9 cellular contexts compared by ENCODE assay signal in genomic region chr3:5019411-5020261, GRCh38. TPM values are rescaled to one million over a fixed set of nuclear protein-coding genes. Genes with fewer than 3 reads are reported as not detected.
DNase-seq lines count a peak whose midpoint lies in the region; ATAC-seq, FAIRE-seq and TF ChIP-seq lines count a peak whose summit lies in the region.
"Had no signal": no experiment of that assay in that cellular context is flagged by ENCODE, and none has a peak within 500 bp of the region (broad histone marks: within the 10 kb centered on the region; RNA-seq: fewer than 3 reads in every experiment).

No MANE protein-coding gene starts in this region.

- H4K8ac ChIP-seq in mesenchymal stem cell (ENCODE audit: low read length) = no peak overlapping the region

- H2BK12ac ChIP-seq in mesenchymal stem cell (ENCODE audit: low read length in 2 of 2) = peak overlapping the region; percentile 14 to 23

- peak; percentile 43 to 70 (median 63) for DNase-seq in T-helper 17 cell
- DNase-seq in activated T-cell treated with anti-CD3 and anti-CD28 coated beads, Interleukin-2, amount 50 U/mL, for 72 hours = peak; percentile 75 to 78
- no peak for DNase-seq in mesenchymal stem cell
- DNase-seq in stimulated activated effector memory CD8-positive, alpha-beta T cell treated with anti-CD3 and anti-CD28 coated beads, Interleukin-12 subunit alpha, Interleukin-12 subunit beta, amount 100 ng/mL, for 72 hours (ENCODE audit: low spot score in 2 of 2) = peak in 1 of 2 donors; percentile 78
- DNase-seq in thyroid gland = no peak
- no peak for DNase-seq in GM19239 (ENCODE audit: insufficient read length, low spot score)

- FAIRE-seq in GM19239 (lab: Jason Lieb, UNC) = no peak

- no peak for TF ChIP-seq POLR2A in thyroid gland (IDR thresholded peaks at IDR 0.05)

- no peak overlapping the region for H2BK15ac ChIP-seq in mesenchymal stem cell (ENCODE audit: low read depth, poor library complexity, severe bottlenecking)

- H3K27me3 Mint-ChIP-seq in T-helper 17 cell = no peaks in the 10 kb centered on the region
- H3K27me3 Mint-ChIP-seq in activated T-cell treated with anti-CD3 and anti-CD28 coated beads, Interleukin-2, amount 50 U/mL, for 72 hours (ENCODE audit: low read depth) = peaks cover 8% of the 10 kb centered on the region
- H3K27me3 Mint-ChIP-seq: brain had no signal

- peak overlapping the region; percentile 98 for H3K27ac Mint-ChIP-seq in T-helper 17 cell
- peak overlapping the region; percentile 79 for H3K27ac Mint-ChIP-seq in activated T-cell treated with anti-CD3 and anti-CD28 coated beads, Interleukin-2, amount 50 U/mL, for 72 hours
- peak overlapping the region; percentile 97 for H3K27ac Mint-ChIP-seq in stimulated activated effector memory CD8-positive, alpha-beta T cell treated with anti-CD3 and anti-CD28 coated beads, Interleukin-12 subunit alpha, Interleukin-12 subunit beta, amount 100 ng/mL, for 72 hours

- no peak overlapping the region for H2AFZ ChIP-seq in mesenchymal stem cell (ENCODE audit: low read depth, low read length)

- peak overlapping the region in 1 of 2 experiments; percentile 31 for H3K18ac ChIP-seq in mesenchymal stem cell (ENCODE audit: low read depth in 1 of 2, low read length in 2 of 2)

- peak overlapping the region; percentile 31 for H4K91ac ChIP-seq in mesenchymal stem cell (ENCODE audit: low read length)

- 94% methylated on average over 17 of the region's 19 CpGs for WGBS in mesenchymal stem cell
- WGBS in thyroid gland, 2 donors = 89 to 90% methylated on average over 18 to 19 of the region's 19 CpGs

- H2BK5ac ChIP-seq in mesenchymal stem cell (ENCODE audit: low read depth, low read length, poor library complexity, severe bottlenecking) = no peak overlapping the region

- peaks cover 15% of the 10 kb centered on the region for H3K4me1 ChIP-seq in mesenchymal stem cell (ENCODE audit: control insufficient read depth, insufficient read depth, low read depth, low read length)
- peaks cover 8 to 12% of the 10 kb centered on the region in 2 donors for H3K4me1 ChIP-seq in thyroid gland

- H3K9me3 ChIP-seq in T-helper 17 cell (ENCODE audit: control insufficient read depth, low read length, poor library complexity, severe bottlenecking) = no peaks in the 10 kb centered on the region
- H3K9me3 ChIP-seq in mesenchymal stem cell (ENCODE audit: control insufficient read depth, low read length) = no peaks in the 10 kb centered on the region
- no peaks in the 10 kb centered on the region for H3K9me3 ChIP-seq in thyroid gland

- H3K14ac ChIP-seq in mesenchymal stem cell (ENCODE audit: low read length in 2 of 2) = no peak overlapping the region

- H3K36me3 Mint-ChIP-seq in T-helper 17 cell (ENCODE audit: low read depth) = no peaks in the 10 kb centered on the region
- no peaks in the 10 kb centered on the region for H3K36me3 Mint-ChIP-seq in activated T-cell treated with anti-CD3 and anti-CD28 coated beads, Interleukin-2, amount 50 U/mL, for 72 hours (ENCODE audit: insufficient read depth in 2 of 2)
- H3K36me3 Mint-ChIP-seq in stimulated activated effector memory CD8-positive, alpha-beta T cell treated with anti-CD3 and anti-CD28 coated beads, Interleukin-12 subunit alpha, Interleukin-12 subunit beta, amount 100 ng/mL, for 72 hours = peaks cover 12% of the 10 kb centered on the region
- H3K36me3 Mint-ChIP-seq: brain had no signal

- peak; percentile 86 for ATAC-seq in T-helper 17 cell
- peak; percentile 24 to 35 for ATAC-seq in activated T-cell treated with anti-CD3 and anti-CD28 coated beads, Interleukin-2, amount 50 U/mL, for 72 hours (replicated peaks in 1 of 2)
- ATAC-seq in stimulated activated effector memory CD8-positive, alpha-beta T cell treated with anti-CD3 and anti-CD28 coated beads, Interleukin-12 subunit alpha, Interleukin-12 subunit beta, amount 100 ng/mL, for 72 hours = peak; percentile 22
- no peak for ATAC-seq in HG02642 (IDR thresholded peaks at IDR 0.05; ENCODE audit: poor library complexity, unreplicated experiment)
- no peak for ATAC-seq in HG03432 (IDR thresholded peaks at IDR 0.05; ENCODE audit: unreplicated experiment)

- H3K27ac ChIP-seq in mesenchymal stem cell (ENCODE audit: low read length, poor library complexity, severe bottlenecking) (no peak overlapping the region), thyroid gland (no peak overlapping the region)

- peak overlapping the region; percentile 80 for H3K4me3 Mint-ChIP-seq in T-helper 17 cell
- peak overlapping the region; percentile 69 to 76 for H3K4me3 Mint-ChIP-seq in activated T-cell treated with anti-CD3 and anti-CD28 coated beads, Interleukin-2, amount 50 U/mL, for 72 hours
- H3K4me3 Mint-ChIP-seq in stimulated activated effector memory CD8-positive, alpha-beta T cell treated with anti-CD3 and anti-CD28 coated beads, Interleukin-12 subunit alpha, Interleukin-12 subunit beta, amount 100 ng/mL, for 72 hours = peak overlapping the region; percentile 52
- H3K4me3 Mint-ChIP-seq: brain had no signal

- no peak overlapping the region for H3K23ac ChIP-seq in mesenchymal stem cell (ENCODE audit: low read length in 2 of 2)

- H3K9me3 Mint-ChIP-seq in activated T-cell treated with anti-CD3 and anti-CD28 coated beads, Interleukin-2, amount 50 U/mL, for 72 hours = no peaks in the 10 kb centered on the region
- H3K9me3 Mint-ChIP-seq in stimulated activated effector memory CD8-positive, alpha-beta T cell treated with anti-CD3 and anti-CD28 coated beads, Interleukin-12 subunit alpha, Interleukin-12 subunit beta, amount 100 ng/mL, for 72 hours = no peaks in the 10 kb centered on the region

- H2AK5ac ChIP-seq in mesenchymal stem cell (ENCODE audit: low read length, severe bottlenecking) = peak overlapping the region; percentile 73

- H2BK120ac ChIP-seq in mesenchymal stem cell (ENCODE audit: low read depth, low read length) = peak overlapping the region; percentile 36

- peak overlapping the region in 1 of 2 experiments; percentile 54 for H3K4ac ChIP-seq in mesenchymal stem cell (ENCODE audit: low read depth in 1 of 2, low read length in 2 of 2)

- peaks cover 2% of the 10 kb centered on the region for H3K79me1 ChIP-seq in mesenchymal stem cell (replicated peaks; ENCODE audit: low read length, poor library complexity, severe bottlenecking)

- H3K36me3 ChIP-seq in mesenchymal stem cell (ENCODE audit: control insufficient read depth in 1 of 2, insufficient read depth in 2 of 2, low read depth in 1 of 2, low read length in 2 of 2) (no peaks in the 10 kb centered on the region), thyroid gland (no peaks in the 10 kb centered on the region)

- H3K4me3 ChIP-seq in mesenchymal stem cell (ENCODE audit: insufficient read depth in 1 of 2, low read depth in 1 of 2, low read length in 2 of 2) (no peak overlapping the region), thyroid gland (replicated peaks in 1 of 3) (no peak overlapping the region)

- intact Hi-C loops in thyroid gland (cut with DNase I) = loop anchor here (10.0 kb wide), 1 partner anchor 305 kb away; no protein-coding TSS in a partner anchor

- peaks cover 57% of the 10 kb centered on the region for H3K4me1 Mint-ChIP-seq in T-helper 17 cell
- peaks cover 95% of the 10 kb centered on the region for H3K4me1 Mint-ChIP-seq in activated T-cell treated with anti-CD3 and anti-CD28 coated beads, Interleukin-2, amount 50 U/mL, for 72 hours (ENCODE audit: low read depth)
- H3K4me1 Mint-ChIP-seq in stimulated activated effector memory CD8-positive, alpha-beta T cell treated with anti-CD3 and anti-CD28 coated beads, Interleukin-12 subunit alpha, Interleukin-12 subunit beta, amount 100 ng/mL, for 72 hours = peaks cover 94% of the 10 kb centered on the region

- no peak overlapping the region for H3K9ac ChIP-seq in mesenchymal stem cell (ENCODE audit: low read length)

- no peak for TF ChIP-seq CTCF in thyroid gland (IDR thresholded peaks at IDR 0.05)

- H3K27me3 ChIP-seq in mesenchymal stem cell (ENCODE audit: control insufficient read depth in 1 of 2, insufficient read depth in 1 of 2, low read length in 2 of 2) = no peaks in the 10 kb centered on the region
- H3K27me3 ChIP-seq in thyroid gland = no peaks in the 10 kb centered on the region

- no peak overlapping the region for H3K4me2 ChIP-seq in mesenchymal stem cell (ENCODE audit: low read length, poor library complexity, severe bottlenecking)

RNA-seq across cellular contexts. Expression of gene BHLHE40, which starts 40.4 kb away (rescaled TPM):
- total RNA-seq in T-helper 17 cell (100 to 1,000 TPM; 295 to 329 TPM), thyroid gland (10 to 100 TPM; 13.1 to 28.5 (median 20.2) TPM)
- total RNA-seq in activated T-cell treated with anti-CD3 and anti-CD28 coated beads, Interleukin-2, amount 50 U/mL, for 72 hours = 100 to 1,000 TPM; 303 to 440 TPM
- polyA plus RNA-seq in mesenchymal stem cell (2013, experiment 1 of 2) = 88.3 TPM
- 79.7 TPM for polyA plus RNA-seq in mesenchymal stem cell (2013, experiment 2 of 2)

Comparison
In these comparisons a context has a peak if more than half of its experiments do, and no peak if none do; other contexts are left out.
1. ATAC-seq: peak in T-helper 17 cell (single experiment), activated T-cell treated with anti-CD3 and anti-CD28 coated beads, Interleukin-2, amount 50 U/mL, for 72 hours (2 of 2) and stimulated activated effector memory CD8-positive, alpha-beta T cell treated with anti-CD3 and anti-CD28 coated beads, Interleukin-12 subunit alpha, Interleukin-12 subunit beta, amount 100 ng/mL, for 72 hours (single experiment); none in HG02642 (single experiment) and HG03432 (single experiment).
2. DNase-seq: peak in T-helper 17 cell (3 of 3) and activated T-cell treated with anti-CD3 and anti-CD28 coated beads, Interleukin-2, amount 50 U/mL, for 72 hours (2 of 2); none in mesenchymal stem cell (single experiment), thyroid gland (0 of 2) and GM19239 (single experiment).
3. RNA of gene BHLHE40, which starts 40.4 kb away (total RNA-seq): 303 to 440 TPM in activated T-cell treated with anti-CD3 and anti-CD28 coated beads, Interleukin-2, amount 50 U/mL, for 72 hours and 295 to 329 TPM in T-helper 17 cell; 13.1 to 28.5 TPM in thyroid gland; every median in the first group is over 10 times any median in the second.
4. Peak in every context shown above with its lines, with median percentiles within 50 percentile points of each other: H3K27ac Mint-ChIP-seq and H3K4me3 Mint-ChIP-seq.